ENCODE assay signal across 15 cellular contexts in the genomic region with DNA sequence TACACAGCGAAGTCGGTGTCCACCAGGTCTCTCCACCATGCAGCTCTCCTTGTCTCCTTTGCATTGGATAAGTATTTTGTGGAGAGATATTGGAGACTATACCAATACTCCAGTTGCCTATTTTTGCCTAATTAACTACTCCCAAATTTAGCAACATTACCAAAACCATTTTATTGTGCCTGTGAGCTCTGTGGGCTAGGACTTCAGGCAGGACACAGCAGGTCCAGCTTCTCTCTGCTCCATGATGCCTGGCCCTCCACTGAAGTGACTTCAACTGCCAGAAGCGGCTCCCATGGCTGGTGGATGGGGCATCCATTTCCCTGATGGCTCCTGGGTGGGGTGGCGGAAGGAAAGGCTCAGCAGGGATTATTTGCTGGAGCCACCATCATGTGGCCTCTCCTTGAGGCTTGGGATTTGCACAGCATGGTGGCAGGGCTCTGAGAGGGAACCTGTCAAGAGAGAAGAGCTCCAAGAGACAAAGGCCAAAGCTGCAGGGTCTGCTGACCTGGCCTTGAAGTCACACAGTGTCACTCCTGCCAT.
"Had no signal": no experiment of that assay in that cellular context is flagged by ENCODE, and none has a peak within 500 bp of the region (broad histone marks: within the 10 kb centered on the region; RNA-seq: fewer than 3 reads in every experiment).

No MANE protein-coding gene starts in this region.

- DNase-seq: effector CD4-positive, alpha-beta T cell; endodermal cell; erythroblast; left colon; left ventricle myocardium superior; naive thymus-derived CD4-positive, alpha-beta T cell; small intestine; stimulated activated CD4-positive, alpha-beta T cell treated with anti-CD3 and anti-CD28 coated beads, Interleukin-12 subunit alpha, Interleukin-12 subunit beta, amount 100 ng/mL, for 4 hours; stimulated activated naive CD4-positive, alpha-beta T cell treated with Interleukin-2 at 50 U/mL for 16 hours; uterus had no signal

- H3K4me3 ChIP-seq: coronary artery, right atrium auricular region, uterus had no signal

- H3K36me3 ChIP-seq: right atrium auricular region, uterus had no signal

- FAIRE-seq: endothelial cell of umbilical vein, small intestine had no signal

- ATAC-seq: left colon; left ventricle myocardium superior; naive thymus-derived CD4-positive, alpha-beta T cell had no signal

- H3K9me3 ChIP-seq: right atrium auricular region, uterus had no signal

- H3K27me3 ChIP-seq: foreskin keratinocyte, right atrium auricular region, uterus had no signal

- H3K4me3 Mint-ChIP-seq: endodermal cell; naive thymus-derived CD4-positive, alpha-beta T cell; type B pancreatic cell had no signal

- H3K9me3 Mint-ChIP-seq: endodermal cell; naive thymus-derived CD4-positive, alpha-beta T cell; type B pancreatic cell had no signal

- H3K36me3 Mint-ChIP-seq: type B pancreatic cell had no signal

- H3K27ac ChIP-seq: coronary artery, foreskin keratinocyte, right atrium auricular region, uterus had no signal

- H3K4me1 ChIP-seq: foreskin keratinocyte, right atrium auricular region, uterus had no signal

- H3K27me3 Mint-ChIP-seq: type B pancreatic cell had no signal

- H3K27ac Mint-ChIP-seq: endodermal cell; naive thymus-derived CD4-positive, alpha-beta T cell; type B pancreatic cell had no signal

- H3K4me1 Mint-ChIP-seq: naive thymus-derived CD4-positive, alpha-beta T cell had no signal
